In genomic region chr16:20440766-20441165, GRCh38 we compare ENCODE assay signal across 13 cellular contexts. TPM values are rescaled to one million over a fixed set of nuclear protein-coding genes. Genes with fewer than 3 reads are reported as not detected.
DNase-seq lines count a peak whose midpoint lies in the region; ATAC-seq and TF ChIP-seq lines count a peak whose summit lies in the region.
"Not testable (repeated sequence)": the region's sequence is repeated elsewhere in the genome, so short reads cannot be mapped to it uniquely, and the experiment has no call there.
"Had no signal": no experiment of that assay in that cellular context is flagged by ENCODE, and none has a peak within 500 bp of the region (broad histone marks: within the 10 kb centered on the region; RNA-seq: fewer than 3 reads in every experiment).

No MANE protein-coding gene starts in this region.

- not testable (repeated sequence) for H4K20me1 ChIP-seq in hepatocyte (ENCODE audit: insufficient read depth, poor library complexity, severe bottlenecking)

- not testable (repeated sequence) for H3K4me1 ChIP-seq in hepatocyte (ENCODE audit: insufficient read depth); prostate gland (replicated peaks)
- H3K4me1 ChIP-seq in right lobe of liver (peaks cover 0 to 28% (median 11%) of the 10 kb centered on the region in 4 donors), thoracic aorta (ENCODE audit: control insufficient read depth in 1 of 2, low read depth in 2 of 2) (peaks cover 22 to 30% of the 10 kb centered on the region in 2 donors)

- intact Hi-C loops in right lobe of liver (cut with DNase I) = not testable (repeated sequence)
- intact Hi-C loops in prostate gland (cut with DNase I) = loop anchor here (10.0 kb wide), 1 partner anchor 144 kb away; no protein-coding TSS in a partner anchor

- not testable (repeated sequence) for H3K27me3 ChIP-seq in hepatocyte; right lobe of liver; prostate gland (replicated peaks; ENCODE audit: insufficient read depth); thoracic aorta (replicated peaks; ENCODE audit: insufficient read depth)

- not testable (repeated sequence) for H3K4me2 ChIP-seq in hepatocyte

- H3K9me2 ChIP-seq in hepatocyte (replicated peaks; ENCODE audit: insufficient read depth) = not testable (repeated sequence)

- H2AFZ ChIP-seq in hepatocyte = not testable (repeated sequence)

- WGBS in hepatocyte (ENCODE audit: low lambda C conversion rate, missing lambda C conversion rate) = 73% methylated on average over 1 of the region's 1 CpG
- 20% methylated on average over 1 of the region's 1 CpG for WGBS in right lobe of liver (ENCODE audit: insufficient coverage, low coverage, low lambda C conversion rate, missing lambda C conversion rate)
- 56% methylated on average over 1 of the region's 1 CpG for WGBS in prostate gland

- CTCF ChIA-PET in activated naive CD4-positive, alpha-beta T cell treated with anti-CD3 and anti-CD28 coated beads, Interleukin-2, amount 10 ng/mL, durations not matched to agents 7 days and 5 days (lab: Charles Lee) = not testable (repeated sequence)

- ATAC-seq in right lobe of liver = peak in 1 of 4 donors; percentile 8
- not testable (repeated sequence) for ATAC-seq in thoracic aorta (ENCODE audit: insufficient number of reproducible peaks, low FRiP score, low read depth)

- H3K36me3 ChIP-seq in hepatocyte (replicated peaks; ENCODE audit: insufficient read depth, low read depth); right lobe of liver; prostate gland; thoracic aorta: not testable (repeated sequence)

- H3K27ac ChIP-seq in C4-2B = peak overlapping the region; percentile 66
- H3K27ac ChIP-seq in hepatocyte = peak overlapping the region; percentile 76
- peak overlapping the region; percentile 44 to 90 (median 89) for H3K27ac ChIP-seq in right lobe of liver
- H3K27ac ChIP-seq in prostate gland = peak overlapping the region; percentile 56 to 75
- peak overlapping the region; percentile 67 to 86 for H3K27ac ChIP-seq in thoracic aorta

- not testable (repeated sequence) for H3K9me3 Mint-ChIP-seq in activated naive CD4-positive, alpha-beta T cell treated with anti-CD3 and anti-CD28 coated beads, Interleukin-2, amount 10 ng/mL, durations not matched to agents 7 days and 5 days; chondrocyte (ENCODE audit: low read depth)

- not testable (repeated sequence) for DNase-seq in activated naive CD4-positive, alpha-beta T cell treated with anti-CD3 and anti-CD28 coated beads, Interleukin-2, amount 10 ng/mL, durations not matched to agents 7 days and 5 days; chondrocyte (ENCODE audit: low spot score); hepatocyte (ENCODE audit: low spot score); right lobe of liver; prostate gland (ENCODE audit: low spot score); thoracic aorta (ENCODE audit: low spot score)

- peak overlapping the region; percentile 28 for H3K27ac Mint-ChIP-seq in activated naive CD4-positive, alpha-beta T cell treated with anti-CD3 and anti-CD28 coated beads, Interleukin-2, amount 10 ng/mL, durations not matched to agents 7 days and 5 days
- H3K27ac Mint-ChIP-seq in chondrocyte (ENCODE audit: unreplicated experiment) = peak overlapping the region; percentile 96

- not testable (repeated sequence) for H3K27me3 Mint-ChIP-seq in activated naive CD4-positive, alpha-beta T cell treated with anti-CD3 and anti-CD28 coated beads, Interleukin-2, amount 10 ng/mL, durations not matched to agents 7 days and 5 days; chondrocyte (ENCODE audit: low read depth)

- H3K36me3 Mint-ChIP-seq in activated naive CD4-positive, alpha-beta T cell treated with anti-CD3 and anti-CD28 coated beads, Interleukin-2, amount 10 ng/mL, durations not matched to agents 7 days and 5 days; chondrocyte (ENCODE audit: low read depth): not testable (repeated sequence)

- H3K4me3 Mint-ChIP-seq in activated naive CD4-positive, alpha-beta T cell treated with anti-CD3 and anti-CD28 coated beads, Interleukin-2, amount 10 ng/mL, durations not matched to agents 7 days and 5 days = not testable (repeated sequence)
- H3K4me3 Mint-ChIP-seq in chondrocyte (ENCODE audit: unreplicated experiment) = peak overlapping the region; percentile 22

- H3K4me3 ChIP-seq in hepatocyte, right lobe of liver, prostate gland, thoracic aorta: not testable (repeated sequence)

- H3K4me1 Mint-ChIP-seq in activated naive CD4-positive, alpha-beta T cell treated with anti-CD3 and anti-CD28 coated beads, Interleukin-2, amount 10 ng/mL, durations not matched to agents 7 days and 5 days = not testable (repeated sequence)
- H3K4me1 Mint-ChIP-seq in chondrocyte (ENCODE audit: low read depth) = peaks cover 54% of the 10 kb centered on the region

- not testable (repeated sequence) for H3K9me3 ChIP-seq in hepatocyte (ENCODE audit: low read depth); right lobe of liver; prostate gland; thoracic aorta

- not testable (repeated sequence) for TF ChIP-seq POLR2A in right lobe of liver (IDR thresholded peaks at IDR 0.05); prostate gland (IDR thresholded peaks at IDR 0.05)

- not testable (repeated sequence) for TF ChIP-seq CTCF in C4-2B (conservative IDR thresholded peaks at IDR 0.05); chondrocyte (IDR thresholded peaks at IDR 0.05); hepatocyte (IDR thresholded peaks at IDR 0.05; ENCODE audit: poor library complexity); right lobe of liver (IDR thresholded peaks at IDR 0.05); prostate gland (IDR thresholded peaks at IDR 0.05); thoracic aorta (IDR thresholded peaks at IDR 0.05)

- H3K79me2 ChIP-seq in hepatocyte = not testable (repeated sequence)

RNA-seq across cellular contexts. Expression of gene ACSM2A, which starts 10.6 kb away (rescaled TPM):
- total RNA-seq in chondrocyte (0.21 TPM in 1 of 3 replicates, not detected in the others), hepatocyte (25.5 and 27.6 TPM in 2 replicates), right lobe of liver (100 to 1,000 TPM; 120 to 532 (median 241) TPM), prostate gland (under 1 TPM in 1 of 2 donors, not detected in 1; 0.17 TPM), thoracic aorta (not detected)
- 22.0 and 33.5 TPM in 2 replicates for polyA plus RNA-seq in hepatocyte
- total RNA-seq: CD4-positive, CD25-positive, alpha-beta regulatory T cell; H1; LHCN-M2; Peyer's patch; Right ventricle myocardium inferior had no signal
- polyA plus RNA-seq: BJ; CD4-positive, CD25-positive, alpha-beta regulatory T cell; H1 had no signal

RNA-seq across cellular contexts. Expression of gene ACSM5, which starts 31.4 kb away (rescaled TPM):
- total RNA-seq in chondrocyte (0.99 to 2.1 TPM (median 1.7 TPM) in 3 replicates), hepatocyte (2.1 and 5.5 TPM in 2 replicates), right lobe of liver (100 to 1,000 TPM in 4 of 6 experiments, 10 to 100 TPM in 2; 45.8 to 231 (median 151) TPM), prostate gland (1 to 10 TPM; 1.1 to 9.7 TPM), thoracic aorta (10 to 100 TPM in 1 of 2 donors, under 1 TPM in 1; 0.78 to 11.0 TPM)
- 3.3 and 8.9 TPM in 2 replicates for polyA plus RNA-seq in hepatocyte
- total RNA-seq: CD4-positive, CD25-positive, alpha-beta regulatory T cell; H1 had no signal
- polyA plus RNA-seq: BJ; CD4-positive, CD25-positive, alpha-beta regulatory T cell; H1 had no signal

RNA-seq across cellular contexts. Expression of gene PDILT, which starts 36.2 kb away (rescaled TPM):
- total RNA-seq in chondrocyte = not detected in 3 replicates
- not detected in 2 replicates for total RNA-seq in hepatocyte
- not detected in 2 replicates for polyA plus RNA-seq in hepatocyte
- total RNA-seq in right lobe of liver = not detected
- total RNA-seq in prostate gland = 1 to 10 TPM in 1 of 2 donors, under 1 TPM in 1; 0.87 to 2.4 TPM
- not detected for total RNA-seq in thoracic aorta
- total RNA-seq: CD4-positive, CD25-positive, alpha-beta regulatory T cell; H1; LHCN-M2; Peyer's patch; Right ventricle myocardium inferior had no signal
- polyA plus RNA-seq: BJ; CD4-positive, CD25-positive, alpha-beta regulatory T cell; H1 had no signal

Comparison
In these comparisons a context has a peak if more than half of its experiments do, and no peak if none do; other contexts are left out.
1. RNA of gene ACSM2A, which starts 10.6 kb away (total RNA-seq): 120 to 532 TPM in right lobe of liver and 25.5 to 27.6 TPM in hepatocyte; not detected in thoracic aorta, 0.17 TPM in prostate gland and 0.21 TPM in chondrocyte; every median in the first group is over 10 times any median in the second.
2. Peak in every context shown above with its lines, with median percentiles within 50 percentile points of each other: H3K27ac ChIP-seq.